ENCODE assay signal across 30 cellular contexts in the genomic region with DNA sequence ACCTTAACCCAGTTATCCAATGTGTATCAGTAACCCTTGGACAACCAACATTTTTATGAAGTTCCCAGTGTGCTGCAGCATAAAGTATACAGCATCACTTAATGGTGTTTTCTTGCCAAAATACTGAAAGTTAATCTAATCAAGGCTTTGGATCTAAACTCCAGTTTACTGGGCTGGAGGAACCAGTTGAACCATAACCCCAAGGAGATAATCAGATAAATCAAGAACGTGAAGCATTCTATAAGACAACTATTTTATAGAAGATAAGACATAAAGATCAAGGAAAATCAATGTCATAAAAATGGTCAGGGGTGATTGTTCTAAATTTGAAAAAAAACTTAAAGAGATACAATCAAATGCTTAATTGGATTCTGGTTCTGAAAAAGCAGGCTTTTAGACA.
"Had no signal": no experiment of that assay in that cellular context is flagged by ENCODE, and none has a peak within 500 bp of the region (broad histone marks: within the 10 kb centered on the region; RNA-seq: fewer than 3 reads in every experiment).

No MANE protein-coding gene starts in this region.

- H3K4me2 ChIP-seq: smooth muscle cell had no signal

- H3K4me3 ChIP-seq: right atrium auricular region, smooth muscle cell, thyroid gland, upper lobe of right lung had no signal

- H3K9me3 ChIP-seq: right atrium auricular region, thyroid gland, upper lobe of right lung had no signal

- H3K36me3 ChIP-seq: right atrium auricular region, thyroid gland, upper lobe of right lung had no signal

- ATAC-seq: activated naive CD8-positive, alpha-beta T cell treated with anti-CD3 and anti-CD28 coated beads, Interleukin-2, amount 50 U/mL, for 24 hours; effector memory CD8-positive, alpha-beta T cell; left colon; naive thymus-derived CD4-positive, alpha-beta T cell; stimulated activated memory B cell treated with anti-CD40 and anti-IgM and Interleukin-4, amounts not matched to agents 10 μg/mL and 1 μg/mL and 100 μg/mL, for 72 hours; stimulated activated naive CD8-positive, alpha-beta T cell treated with anti-CD3 and anti-CD28 coated beads, Interleukin-15, amount 100 ng/mL, for 72 hours; upper lobe of right lung had no signal

- H3K27me3 ChIP-seq: right atrium auricular region, thyroid gland, upper lobe of right lung had no signal

- H3K27ac ChIP-seq: right atrium auricular region, thyroid gland, upper lobe of right lung had no signal

- DNase-seq: activated CD4-positive, alpha-beta memory T cell treated with anti-CD3 and anti-CD28 coated beads for 36 hours; activated CD4-positive, alpha-beta T cell treated with anti-CD3 and anti-CD28 coated beads for 4 hours; activated gamma-delta T cell; activated naive CD4-positive, alpha-beta T cell treated with anti-CD3 and anti-CD28 coated beads, Interleukin-2, amount 10 ng/mL, durations not matched to agents 7 days and 5 days; activated naive CD8-positive, alpha-beta T cell treated with anti-CD3 and anti-CD28 coated beads, Interleukin-2, amount 50 U/mL, for 24 hours; activated T-cell treated with anti-CD3 and anti-CD28 coated beads for 4 hours; amygdala; caudate nucleus; cortex of kidney; effector memory CD8-positive, alpha-beta T cell; head of caudate nucleus; hypothalamus; immature natural killer cell; kidney; left colon; mammary epithelial cell; midbrain; naive thymus-derived CD4-positive, alpha-beta T cell; nucleus accumbens; stimulated activated CD4-positive, alpha-beta T cell treated with anti-CD3 and anti-CD28 coated beads, Interleukin-1b, Interleukin-23, amount 100 ng/mL, for 48 hours; stimulated activated CD4-positive, alpha-beta T cell treated with anti-CD3 and anti-CD28 coated beads, Interleukin-4, amount 100 ng/mL, for 4 hours; stimulated activated CD8-positive, alpha-beta memory T cell treated with anti-CD3 and anti-CD28 coated beads, Interleukin-4, amount 100 ng/mL, for 48 hours; stimulated activated naive CD8-positive, alpha-beta T cell treated with anti-CD3 and anti-CD28 coated beads, Interleukin-15, amount 100 ng/mL, for 72 hours; substantia nigra; T-helper 1 cell; thyroid gland; upper lobe of right lung had no signal
